Comparison of ENCODE assay signal across 20 cellular contexts in genomic region chr19:17185590-17185989, GRCh38. TPM values are rescaled to one million over a fixed set of nuclear protein-coding genes. Genes with fewer than 3 reads are reported as not detected.
DNase-seq lines count a peak whose midpoint lies in the region; ATAC-seq lines count a peak whose summit lies in the region.
"Had no signal": no experiment of that assay in that cellular context is flagged by ENCODE, and none has a peak within 500 bp of the region (broad histone marks: within the 10 kb centered on the region; RNA-seq: fewer than 3 reads in every experiment).

No MANE protein-coding gene starts in this region.

- POLR2A ChIA-PET in activated CD4-positive, alpha-beta memory T cell treated with anti-CD3 and anti-CD28 coated beads, Interleukin-2, amount 10 ng/mL, durations not matched to agents 7 days and 5 days (lab: Charles Lee): interaction anchor here (3.2 to 3.7 kb wide), 2 partner anchors 29 to 61 kb away, joined by 24 to 44 read pairs; partner anchors contain the start of gene USE1
- POLR2A ChIA-PET in activated CD4-positive, alpha-beta memory T cell treated with anti-CD3 and anti-CD28 coated beads for 36 hours (lab: Charles Lee): no interaction called here
- POLR2A ChIA-PET in naive thymus-derived CD8-positive, alpha-beta T cell (lab: Charles Lee): interaction anchor here (0.5 to 3.4 kb wide), 5 partner anchors 30 to 1716 kb away, joined by 5 to 43 read pairs (median 24); partner anchors contain the start of gene USE1

- H4K20me1 ChIP-seq in BLaER1 treated with 17β-estradiol and CSF1 and Interleukin-3, amounts not matched to agents 10 nM and 100 nM: peaks cover 0 to 7% (median 0%) of the 10 kb centered on the region in 11 experiments; a peak in 3 of 22 replicates

- H3K9me3 Mint-ChIP-seq in activated CD4-positive, alpha-beta memory T cell treated with anti-CD3 and anti-CD28 coated beads, Interleukin-2, amount 10 ng/mL, durations not matched to agents 7 days and 5 days: no peaks in the 10 kb centered on the region
- H3K9me3 Mint-ChIP-seq in activated CD4-positive, alpha-beta memory T cell treated with anti-CD3 and anti-CD28 coated beads for 36 hours: no peaks in the 10 kb centered on the region
- H3K9me3 Mint-ChIP-seq in naive thymus-derived CD8-positive, alpha-beta T cell: no peaks in the 10 kb centered on the region
- H3K9me3 Mint-ChIP-seq: GM23338 had no signal

- H3K4me1 Mint-ChIP-seq in activated CD4-positive, alpha-beta memory T cell treated with anti-CD3 and anti-CD28 coated beads, Interleukin-2, amount 10 ng/mL, durations not matched to agents 7 days and 5 days: peaks cover 34% of the 10 kb centered on the region
- peaks cover 19% of the 10 kb centered on the region for H3K4me1 Mint-ChIP-seq in activated CD4-positive, alpha-beta memory T cell treated with anti-CD3 and anti-CD28 coated beads for 36 hours (ENCODE audit: low read depth)
- H3K4me1 Mint-ChIP-seq in T-helper 17 cell: peaks cover 18% of the 10 kb centered on the region
- H3K4me1 Mint-ChIP-seq in naive thymus-derived CD8-positive, alpha-beta T cell: peaks cover 11 to 38% (median 29%) of the 10 kb centered on the region in 4 donors

- peaks cover 64 to 84% (median 73%) of the 10 kb centered on the region in 11 experiments for H3K36me3 ChIP-seq in BLaER1 treated with 17β-estradiol and CSF1 and Interleukin-3, amounts not matched to agents 10 nM and 100 nM

- peak overlapping the region in 3 of 11 experiments; percentile 37 to 47 (median 38); a peak in 4 of 22 replicates for H3K9ac ChIP-seq in BLaER1 treated with 17β-estradiol and CSF1 and Interleukin-3, amounts not matched to agents 10 nM and 100 nM

- no peak for ATAC-seq in T-helper 17 cell
- no peak for ATAC-seq in naive thymus-derived CD8-positive, alpha-beta T cell
- ATAC-seq: GM23338, SK-N-SH treated with all-trans-retinoic acid at 6 μM for 48 hours had no signal

- H3K4me3 ChIP-seq in BLaER1 treated with 17β-estradiol and CSF1 and Interleukin-3, amounts not matched to agents 10 nM and 100 nM: no peak overlapping the region
- H3K4me3 ChIP-seq: GM23338, HAP-1 had no signal

- H3K27me3 ChIP-seq in BLaER1 treated with 17β-estradiol and CSF1 and Interleukin-3, amounts not matched to agents 10 nM and 100 nM: no peaks in the 10 kb centered on the region

- intact Hi-C loops in activated CD4-positive, alpha-beta memory T cell treated with anti-CD3 and anti-CD28 coated beads for 36 hours (cut with micrococcal nuclease): no loop called here

- CTCF ChIA-PET in activated CD4-positive, alpha-beta memory T cell treated with anti-CD3 and anti-CD28 coated beads, Interleukin-2, amount 10 ng/mL, durations not matched to agents 7 days and 5 days (lab: Charles Lee): interaction anchor here (1.1 to 1.3 kb wide), 2 partner anchors 10 to 16 kb away, joined by 3 read pairs; no protein-coding TSS in a partner anchor
- CTCF ChIA-PET in activated CD4-positive, alpha-beta memory T cell treated with anti-CD3 and anti-CD28 coated beads for 36 hours (lab: Charles Lee): interaction anchor here (1.8 kb wide), 1 partner anchor 119 kb away, joined by 4 read pairs; no protein-coding TSS in a partner anchor

- H3K27me3 Mint-ChIP-seq in activated CD4-positive, alpha-beta memory T cell treated with anti-CD3 and anti-CD28 coated beads, Interleukin-2, amount 10 ng/mL, durations not matched to agents 7 days and 5 days: no peaks in the 10 kb centered on the region
- no peaks in the 10 kb centered on the region for H3K27me3 Mint-ChIP-seq in activated CD4-positive, alpha-beta memory T cell treated with anti-CD3 and anti-CD28 coated beads for 36 hours
- H3K27me3 Mint-ChIP-seq in T-helper 17 cell: no peaks in the 10 kb centered on the region
- no peaks in the 10 kb centered on the region for H3K27me3 Mint-ChIP-seq in naive thymus-derived CD8-positive, alpha-beta T cell

- H3K4me2 ChIP-seq in BLaER1 treated with 17β-estradiol and CSF1 and Interleukin-3, amounts not matched to agents 10 nM and 100 nM: peak overlapping the region in 7 of 11 experiments; percentile 1 to 97 (median 38); a peak in 9 of 22 replicates
- H3K4me2 ChIP-seq: GM23338 had no signal

- peak overlapping the region; percentile 67 for H3K27ac Mint-ChIP-seq in activated CD4-positive, alpha-beta memory T cell treated with anti-CD3 and anti-CD28 coated beads, Interleukin-2, amount 10 ng/mL, durations not matched to agents 7 days and 5 days
- H3K27ac Mint-ChIP-seq in activated CD4-positive, alpha-beta memory T cell treated with anti-CD3 and anti-CD28 coated beads for 36 hours: no peak overlapping the region
- H3K27ac Mint-ChIP-seq in T-helper 17 cell: peak overlapping the region; percentile 43
- peak overlapping the region in 7 of 10 donors; percentile 14 to 93 (median 34) for H3K27ac Mint-ChIP-seq in naive thymus-derived CD8-positive, alpha-beta T cell
- H3K27ac Mint-ChIP-seq: GM23338 had no signal

- DNase-seq in activated CD4-positive, alpha-beta memory T cell treated with anti-CD3 and anti-CD28 coated beads, Interleukin-2, amount 10 ng/mL, durations not matched to agents 7 days and 5 days: no peak
- DNase-seq in activated CD4-positive, alpha-beta memory T cell treated with anti-CD3 and anti-CD28 coated beads for 36 hours: no peak
- DNase-seq in T-helper 17 cell (no peak), NCI-H774 (lab: John Stamatoyannopoulos, UW) (no peak), GDM1 (lab: John Stamatoyannopoulos, UW) (no peak), NCI-H2171 treated with DMSO at 0.1 percent for 48 hours (lab: John Stamatoyannopoulos, UW) (no peak)
- no peak for DNase-seq in naive thymus-derived CD8-positive, alpha-beta T cell
- DNase-seq: 8988T, KG1, NCI-H1092, NCI-H1436 treated with DMSO at 0.1 percent for 48 hours, NCI-H1930, NCI-H2227 treated with DMSO at 0.1 percent for 48 hours, NCI-H510A, SIG-M5 had no signal

- peaks cover 39 to 49% (median 45%) of the 10 kb centered on the region in 10 experiments for H3K4me1 ChIP-seq in BLaER1 treated with 17β-estradiol and CSF1 and Interleukin-3, amounts not matched to agents 10 nM and 100 nM
- H3K4me1 ChIP-seq: HAP-1 had no signal

- H3K9me3 ChIP-seq in BLaER1 treated with 17β-estradiol and CSF1 and Interleukin-3, amounts not matched to agents 10 nM and 100 nM (replicated peaks in 1 of 11): no peaks in the 10 kb centered on the region
- H3K9me3 ChIP-seq in T-helper 17 cell (ENCODE audit: control insufficient read depth, low read length, poor library complexity, severe bottlenecking): no peaks in the 10 kb centered on the region
- H3K9me3 ChIP-seq: HAP-1 had no signal

- H3K4me3 Mint-ChIP-seq in activated CD4-positive, alpha-beta memory T cell treated with anti-CD3 and anti-CD28 coated beads, Interleukin-2, amount 10 ng/mL, durations not matched to agents 7 days and 5 days: no peak overlapping the region
- H3K4me3 Mint-ChIP-seq in activated CD4-positive, alpha-beta memory T cell treated with anti-CD3 and anti-CD28 coated beads for 36 hours: no peak overlapping the region
- H3K4me3 Mint-ChIP-seq in T-helper 17 cell: peak overlapping the region; percentile 25
- H3K4me3 Mint-ChIP-seq in naive thymus-derived CD8-positive, alpha-beta T cell: peak overlapping the region in 6 of 10 donors; percentile 19 to 57 (median 37)
- H3K4me3 Mint-ChIP-seq: GM23338 had no signal

- peak overlapping the region in 5 of 11 experiments; percentile 5 to 88 (median 41); a peak in 10 of 22 replicates for H3K27ac ChIP-seq in BLaER1 treated with 17β-estradiol and CSF1 and Interleukin-3, amounts not matched to agents 10 nM and 100 nM
- H3K27ac ChIP-seq: C4-2B had no signal

- peaks cover 61% of the 10 kb centered on the region for H3K36me3 Mint-ChIP-seq in activated CD4-positive, alpha-beta memory T cell treated with anti-CD3 and anti-CD28 coated beads, Interleukin-2, amount 10 ng/mL, durations not matched to agents 7 days and 5 days (ENCODE audit: low read depth)
- H3K36me3 Mint-ChIP-seq in activated CD4-positive, alpha-beta memory T cell treated with anti-CD3 and anti-CD28 coated beads for 36 hours: peaks cover 27% of the 10 kb centered on the region
- peaks cover 2% of the 10 kb centered on the region for H3K36me3 Mint-ChIP-seq in T-helper 17 cell (ENCODE audit: low read depth)
- H3K36me3 Mint-ChIP-seq in naive thymus-derived CD8-positive, alpha-beta T cell: peaks cover 0 to 57% (median 9%) of the 10 kb centered on the region in 3 donors

RNA-seq across cellular contexts. Expression of gene USE1, which starts 29.6 kb away (rescaled TPM):
- 10 to 100 TPM; 19.9 to 20.4 TPM for total RNA-seq in activated CD4-positive, alpha-beta memory T cell treated with anti-CD3 and anti-CD28 coated beads, Interleukin-2, amount 10 ng/mL, durations not matched to agents 7 days and 5 days
- total RNA-seq in activated CD4-positive, alpha-beta memory T cell treated with anti-CD3 and anti-CD28 coated beads for 36 hours: 10 to 100 TPM; 24.6 to 28.5 TPM
- 10 to 100 TPM; 21.7 to 23.1 TPM for total RNA-seq in T-helper 17 cell
- total RNA-seq in naive thymus-derived CD8-positive, alpha-beta T cell: 10 to 100 TPM; 49.7 to 56.7 TPM
- polyA plus RNA-seq in naive thymus-derived CD8-positive, alpha-beta T cell: 10 to 100 TPM; 50.4 to 69.0 (median 57.0) TPM

RNA-seq across cellular contexts. Expression of gene OCEL1, which starts 40.4 kb away (rescaled TPM):
- total RNA-seq in activated CD4-positive, alpha-beta memory T cell treated with anti-CD3 and anti-CD28 coated beads, Interleukin-2, amount 10 ng/mL, durations not matched to agents 7 days and 5 days: 10 to 100 TPM; 20.9 to 22.6 TPM
- 10 to 100 TPM; 17.6 to 17.9 TPM for total RNA-seq in activated CD4-positive, alpha-beta memory T cell treated with anti-CD3 and anti-CD28 coated beads for 36 hours
- total RNA-seq in T-helper 17 cell: 10 to 100 TPM; 13.9 to 14.9 TPM
- 10 to 100 TPM; 38.9 to 42.3 TPM for total RNA-seq in naive thymus-derived CD8-positive, alpha-beta T cell
- 10 to 100 TPM; 21.9 to 52.4 (median 40.1) TPM for polyA plus RNA-seq in naive thymus-derived CD8-positive, alpha-beta T cell

Comparison
In these comparisons a context has a peak if more than half of its experiments do, and no peak if none do; other contexts are left out.
1. H3K4me3 Mint-ChIP-seq: peak in T-helper 17 cell (single experiment) and naive thymus-derived CD8-positive, alpha-beta T cell (6 of 10); none in activated CD4-positive, alpha-beta memory T cell treated with anti-CD3 and anti-CD28 coated beads, Interleukin-2, amount 10 ng/mL, durations not matched to agents 7 days and 5 days (single experiment) and activated CD4-positive, alpha-beta memory T cell treated with anti-CD3 and anti-CD28 coated beads for 36 hours (single experiment).